In genomic region chr17:20040216-20040615, GRCh38 we compare ENCODE assay signal across 35 cellular contexts.
"Had no signal": no experiment of that assay in that cellular context is flagged by ENCODE, and none has a peak within 500 bp of the region (broad histone marks: within the 10 kb centered on the region; RNA-seq: fewer than 3 reads in every experiment).

No MANE protein-coding gene starts in this region.

- FAIRE-seq: astrocyte, TTC549 had no signal

- H3K4me1 ChIP-seq: adrenal gland, body of pancreas, breast epithelium had no signal

- H3K27ac ChIP-seq: adrenal gland, body of pancreas, brain microvascular endothelial cell, breast epithelium, VCaP had no signal

- DNase-seq: activated B cell treated with CpG ODN at 0.5 μM for 24 hours; activated CD4-positive, alpha-beta memory T cell treated with anti-CD3 and anti-CD28 coated beads for 36 hours; activated CD4-positive, alpha-beta T cell treated with anti-CD3 and anti-CD28 coated beads for 4 hours; activated CD4-positive, alpha-beta T cell treated with anti-CD3 and anti-CD28 coated beads, Interleukin-2, amount 10 ng/mL, durations not matched to agents 24 days and 14 days; activated CD4-positive, alpha-beta T cell treated with anti-CD3 and anti-CD28 coated beads, Interleukin-2, amount 50 U/mL, for 1 hour; activated CD4-positive, alpha-beta T cell treated with anti-CD3 and anti-CD28 coated beads, Interleukin-2, amount 50 U/mL, for 4 hours; activated CD4-positive, CD25-positive, alpha-beta regulatory T cell treated with anti-CD3 and anti-CD28 coated beads, Interleukin-2, amount 50 U/mL, for 72 hours; activated CD8-positive, alpha-beta memory T cell treated with anti-CD3 and anti-CD28 coated beads, Interleukin-2, amount 50 U/mL, for 4 hours; activated CD8-positive, alpha-beta T cell treated with anti-CD3 and anti-CD28 coated beads for 36 hours; activated effector memory CD4-positive, alpha-beta T cell treated with anti-CD3 and anti-CD28 coated beads, Interleukin-2, amount 50 U/mL, for 16 hours; activated gamma-delta T cell treated with Interleukin-2 at 50 U/mL for 16 hours; activated naive CD4-positive, alpha-beta T cell; activated naive CD4-positive, alpha-beta T cell treated with anti-CD3 and anti-CD28 coated beads for 36 hours; activated naive CD4-positive, alpha-beta T cell treated with anti-CD3 and anti-CD28 coated beads, Interleukin-2, amount 50 U/mL, for 16 hours; activated naive CD8-positive, alpha-beta T cell treated with anti-CD3 and anti-CD28 coated beads for 36 hours; activated T-cell treated with anti-CD3 and anti-CD28 coated beads for 4 hours; activated T-cell treated with anti-CD3 and anti-CD28 coated beads, Interleukin-2, amount 50 U/mL, for 1 hour; activated T-cell treated with anti-CD3 and anti-CD28 coated beads, Interleukin-2, amount 50 U/mL, for 4 hours; activated T-cell treated with anti-CD3 and anti-CD28 coated beads, Interleukin-2, amount 50 U/mL, for 72 hours; adrenal gland; amniotic stem cell; aorta; body of pancreas; brain microvascular endothelial cell; central memory CD4-positive, alpha-beta T cell; cerebellar nuclear complex; T-helper 1 cell; T-helper 2 cell; T-helper 9 cell had no signal

- H3K4me3 ChIP-seq: adrenal gland, body of pancreas, breast epithelium had no signal

- H3K36me3 ChIP-seq: adrenal gland, brain microvascular endothelial cell, breast epithelium had no signal

- H3K9me3 ChIP-seq: adrenal gland, body of pancreas, breast epithelium had no signal

- ATAC-seq: activated CD8-positive, alpha-beta T cell treated with anti-CD3 and anti-CD28 coated beads for 36 hours; activated naive CD4-positive, alpha-beta T cell treated with anti-CD3 and anti-CD28 coated beads, Interleukin-2, amount 50 U/mL, for 72 hours; activated T-cell treated with anti-CD3 and anti-CD28 coated beads, Interleukin-2, amount 50 U/mL, for 4 hours; activated T-cell treated with anti-CD3 and anti-CD28 coated beads, Interleukin-2, amount 50 U/mL, for 72 hours; activated T-helper 17 cell treated with anti-CD3 and anti-CD28 coated beads, Interleukin-2, amount 50 U/mL, for 72 hours; body of pancreas had no signal

- H3K27me3 ChIP-seq: adrenal gland, body of pancreas, brain microvascular endothelial cell, breast epithelium had no signal
